Comparison of ENCODE assay signal across 8 cellular contexts in genomic region chr3:36380171-36381031, GRCh38. TPM values are rescaled to one million over a fixed set of nuclear protein-coding genes. Genes with fewer than 3 reads are reported as not detected.
DNase-seq lines count a peak whose midpoint lies in the region; ATAC-seq lines count a peak whose summit lies in the region.

TSS of gene STAC (plus strand) at chr3:36380504. CDS start at chr3:36380644, 140 bp downstream.

- no peaks in the 10 kb centered on the region for H3K36me3 ChIP-seq in stomach smooth muscle (ENCODE audit: control insufficient read depth in 2 of 2, insufficient read depth in 2 of 2, low read length in 2 of 2)

- peak within 1 kb of the TSS; percentile 48 to 55 for H3K9ac ChIP-seq in stomach smooth muscle (ENCODE audit: low read length in 2 of 2)

- H3K9me3 ChIP-seq in stomach smooth muscle (ENCODE audit: control insufficient read depth in 2 of 2, low read length in 2 of 2): no peaks in the 10 kb centered on the region

- intact Hi-C loops in left colon (cut with DNase I, micrococcal nuclease): no loop called here

- no peak within 1 kb of the TSS for H3K27ac ChIP-seq in stomach smooth muscle (ENCODE audit: low read length)

- peak within 1 kb of the TSS; percentile 79 to 83 for H3K4me3 ChIP-seq in stomach smooth muscle (ENCODE audit: low read length in 2 of 2)

- peaks cover 0 to 2% of the 10 kb centered on the region in 2 donors for H3K27me3 ChIP-seq in stomach smooth muscle (ENCODE audit: control insufficient read depth in 1 of 2, insufficient read depth in 2 of 2, low read length in 2 of 2)

- peak; percentile 8 for DNase-seq in activated CD4-positive, alpha-beta T cell treated with anti-CD3 and anti-CD28 coated beads for 48 hours
- DNase-seq in activated CD4-positive, alpha-beta T cell treated with anti-CD3 and anti-CD28 coated beads, Interleukin-2, amount 50 U/mL, for 1 hour: no peak
- DNase-seq in NCI-H460 (ENCODE audit: extremely low read depth, low read depth) (peak; percentile 31), T47D (ENCODE audit: low read depth in 1 of 2, low spot score in 1 of 2) (peak; percentile 29 to 41), left colon (no peak)

- ATAC-seq in left colon (peak; percentile 34), GM19452 (IDR thresholded peaks at IDR 0.05; ENCODE audit: unreplicated experiment) (no peak), HG03095 (IDR thresholded peaks at IDR 0.05; ENCODE audit: unreplicated experiment) (no peak)

- H3K4me1 ChIP-seq in stomach smooth muscle (ENCODE audit: control insufficient read depth, insufficient read depth, low read length): peaks cover 2% of the 10 kb centered on the region

- in situ Hi-C loops in T47D (cut with HindIII; ENCODE audit: low pct_unique_long_range_greater_than_20kb, low sequenced_read_pairs): no loop called here

RNA-seq across cellular contexts. Expression of gene STAC, which starts in this region (rescaled TPM):
- total RNA-seq in NCI-H460 (2014; rRNA removed; shearing (Covaris generic)): 11.3 and 13.0 TPM in 2 replicates
- polyA plus RNA-seq in NCI-H460 (2014; cell fraction: nucleus; rRNA removed): 7.8 and 50.8 TPM in 2 replicates
- under 1 TPM; 0.24 to 0.78 TPM for total RNA-seq in left colon

Comparison
In these comparisons a context has a peak if more than half of its experiments do, and no peak if none do; other contexts are left out.
1. DNase-seq: peak in activated CD4-positive, alpha-beta T cell treated with anti-CD3 and anti-CD28 coated beads for 48 hours (single experiment), NCI-H460 (single experiment) and T47D (2 of 2); none in activated CD4-positive, alpha-beta T cell treated with anti-CD3 and anti-CD28 coated beads, Interleukin-2, amount 50 U/mL, for 1 hour (single experiment) and left colon (0 of 2).
2. Peak in ATAC-seq in left colon; RNA of the gene not detected or under 1 TPM.